ENCODE assay signal across 8 cellular contexts in genomic region chr12:57093412-57094193, GRCh38. TPM values are rescaled to one million over a fixed set of nuclear protein-coding genes. Genes with fewer than 3 reads are reported as not detected.
DNase-seq lines count a peak whose midpoint lies in the region; ATAC-seq and TF ChIP-seq lines count a peak whose summit lies in the region.

No MANE protein-coding gene starts in this region.

- H3K79me2 ChIP-seq in OCI-LY1 (ENCODE audit: insufficient read depth, low read length), result no peaks in the 10 kb centered on the region
- peaks cover 16% of the 10 kb centered on the region for H3K79me2 ChIP-seq in parathyroid adenoma

- no peak overlapping the region for H3K27ac ChIP-seq in OCI-LY1 (ENCODE audit: low read depth, low read length, poor library complexity, severe bottlenecking)
- H3K27ac ChIP-seq in foreskin keratinocyte, result no peak overlapping the region
- H3K27ac ChIP-seq in parathyroid adenoma, result peak overlapping the region; percentile 17
- H3K27ac ChIP-seq in urinary bladder (ENCODE audit: low read depth), result peak overlapping the region; percentile 74

- peak; percentile 66 for TF ChIP-seq CTCF in OCI-LY1 (IDR thresholded peaks at IDR 0.05; ENCODE audit: low read length)
- peak; percentile 71 for TF ChIP-seq CTCF in foreskin keratinocyte (conservative IDR thresholded peaks at IDR 0.05)
- TF ChIP-seq CTCF in parathyroid adenoma (IDR thresholded peaks at IDR 0.05), result peak; percentile 59

- 32% methylated on average over 24 of the region's 24 CpGs for WGBS in urinary bladder

- peaks cover 24% of the 10 kb centered on the region for H3K4me1 ChIP-seq in OCI-LY1 (ENCODE audit: insufficient read depth, low read length, severe bottlenecking)
- H3K4me1 ChIP-seq in foreskin keratinocyte, result peaks cover 31% of the 10 kb centered on the region
- H3K4me1 ChIP-seq in parathyroid adenoma, result peaks cover 22% of the 10 kb centered on the region
- H3K4me1 ChIP-seq in urinary bladder (ENCODE audit: insufficient read depth), result no peaks in the 10 kb centered on the region

- no peak overlapping the region for H2AFZ ChIP-seq in OCI-LY1 (ENCODE audit: low read length)
- H2AFZ ChIP-seq in parathyroid adenoma, result no peak overlapping the region

- peak overlapping the region; percentile 30; the same call in 1 of the 2 replicates for H3K4me2 ChIP-seq in OCI-LY1 (ENCODE audit: low read length)
- H3K4me2 ChIP-seq in parathyroid adenoma (ENCODE audit: low read length), result no peak overlapping the region

- H3K9me3 ChIP-seq in OCI-LY1 (ENCODE audit: low read length), result no peaks in the 10 kb centered on the region
- no peaks in the 10 kb centered on the region for H3K9me3 ChIP-seq in parathyroid adenoma (ENCODE audit: control insufficient read depth, low read length)

- peak overlapping the region; percentile 4 for H3K4me3 ChIP-seq in OCI-LY1 (ENCODE audit: low read depth, low read length, poor library complexity, severe bottlenecking)
- H3K4me3 ChIP-seq in parathyroid adenoma (ENCODE audit: low read depth, low read length), result no peak overlapping the region
- H3K4me3 ChIP-seq in urinary bladder (ENCODE audit: low read depth, low read length), result no peak overlapping the region

- H4K20me1 ChIP-seq in OCI-LY1 (ENCODE audit: insufficient read depth, low read length), result no peaks in the 10 kb centered on the region

- ATAC-seq in foreskin keratinocyte (peak; percentile 3), GM19452 (IDR thresholded peaks at IDR 0.05; ENCODE audit: unreplicated experiment) (no peak)

- no peaks in the 10 kb centered on the region for H3F3A ChIP-seq in OCI-LY1 (ENCODE audit: insufficient read depth, low read length)

- DNase-seq in activated gamma-delta T cell treated with Interleukin-2 at 50 U/mL for 16 hours, result peak; percentile 58
- no peak for DNase-seq in activated gamma-delta T cell (lab: John Stamatoyannopoulos, UW)
- DNase-seq in activated gamma-delta T cell treated with anti-CD3 and anti-CD28 coated beads, Interleukin-2, amount 50 U/mL, for 16 hours (ENCODE audit: low read depth), result peak; percentile 65
- peak in 1 of 2 donors; percentile 28 for DNase-seq in foreskin keratinocyte

- H3K36me3 ChIP-seq in OCI-LY1 (ENCODE audit: insufficient read depth, low read length) (peaks cover 39% of the 10 kb centered on the region; the same call in 1 of the 2 replicates), parathyroid adenoma (ENCODE audit: control insufficient read depth, insufficient read depth, low read length) (no peaks in the 10 kb centered on the region), urinary bladder (ENCODE audit: insufficient read depth) (no peaks in the 10 kb centered on the region)

- peak overlapping the region; percentile 2; the same call in 1 of the 2 replicates for H3K9ac ChIP-seq in OCI-LY1 (ENCODE audit: low read length)
- H3K9ac ChIP-seq in parathyroid adenoma, result no peak overlapping the region

- no peaks in the 10 kb centered on the region for H3K9me2 ChIP-seq in OCI-LY1 (ENCODE audit: low read depth, low read length)

- H3K27me3 ChIP-seq in OCI-LY1 (ENCODE audit: insufficient read depth, low read length) (no peaks in the 10 kb centered on the region), foreskin keratinocyte (no peaks in the 10 kb centered on the region), parathyroid adenoma (ENCODE audit: control insufficient read depth, insufficient read depth, low read length) (no peaks in the 10 kb centered on the region)

RNA-seq across cellular contexts. Expression of gene NAB2, which starts 4.7 kb away (rescaled TPM):
- total RNA-seq in foreskin keratinocyte, result 24.3 and 25.0 TPM in 2 replicates
- polyA plus RNA-seq in foreskin keratinocyte, result 19.4 and 21.5 TPM in 2 replicates
- 25.6 TPM for total RNA-seq in urinary bladder
- polyA plus RNA-seq in urinary bladder, result 39.1 TPM

RNA-seq across cellular contexts. Expression of gene NEMP1, which starts 15.0 kb away (rescaled TPM):
- total RNA-seq in foreskin keratinocyte (16.6 and 20.3 TPM in 2 replicates), urinary bladder (18.0 TPM)
- polyA plus RNA-seq in foreskin keratinocyte (4.4 and 6.8 TPM in 2 replicates), urinary bladder (8.5 TPM)

RNA-seq across cellular contexts. Expression of gene STAT6, which starts 17.6 kb away (rescaled TPM):
- total RNA-seq in foreskin keratinocyte, result 94.4 and 98.8 TPM in 2 replicates
- 60.2 and 68.9 TPM in 2 replicates for polyA plus RNA-seq in foreskin keratinocyte
- total RNA-seq in urinary bladder, result 60.5 TPM
- 172 TPM for polyA plus RNA-seq in urinary bladder

RNA-seq across cellular contexts. Expression of gene LRP1, which starts 34.7 kb away (rescaled TPM):
- total RNA-seq in foreskin keratinocyte (9.8 and 17.5 TPM in 2 replicates), urinary bladder (146 TPM)
- polyA plus RNA-seq in foreskin keratinocyte (5.1 and 8.5 TPM in 2 replicates), urinary bladder (141 TPM)

RNA-seq across cellular contexts. Expression of gene MYO1A, which starts 43.7 kb away (rescaled TPM):
- total RNA-seq in foreskin keratinocyte, result not detected in 2 replicates
- 0.04 TPM in 1 of 2 replicates, not detected in the other for polyA plus RNA-seq in foreskin keratinocyte
- 0.16 TPM for total RNA-seq in urinary bladder
- 0.18 TPM for polyA plus RNA-seq in urinary bladder

Comparison
In these comparisons a context has a peak if more than half of its experiments do, and no peak if none do; other contexts are left out.
1. H3K27ac ChIP-seq: peak in parathyroid adenoma (single experiment) and urinary bladder (single experiment); none in OCI-LY1 (single experiment) and foreskin keratinocyte (single experiment).
2. Peak in every context shown above with its lines, with median percentiles within 50 percentile points of each other: CTCF ChIP-seq.